In the genomic region with DNA sequence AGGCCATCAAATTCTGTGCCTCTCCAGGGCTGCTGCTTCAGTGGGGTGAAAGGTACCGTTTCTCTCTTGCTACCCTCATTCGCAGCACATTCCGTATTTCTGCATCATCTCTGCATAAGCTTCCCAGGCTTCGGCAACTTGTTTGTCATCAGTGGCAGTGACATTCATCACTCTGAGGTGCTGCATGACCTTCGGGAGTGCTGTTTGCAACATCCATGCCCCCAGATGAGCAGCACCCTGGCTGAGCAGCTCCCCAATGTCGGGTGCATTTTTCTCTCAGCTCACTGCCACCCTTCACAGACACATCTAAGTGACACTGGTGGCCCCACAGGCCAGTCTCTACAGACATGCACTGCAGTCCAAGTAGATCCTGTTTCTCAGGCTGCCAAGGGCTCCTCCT, we compare ENCODE assay signal across 1 cellular context.
TF ChIP-seq lines count a peak whose summit lies in the region.

No MANE protein-coding gene starts in this region.

TF ChIP-seq in IMR-90, 13 proteins besides CTCF, POLR2A, EP300 and RAD21:
- TF ChIP-seq RCOR1 (IDR thresholded peaks at IDR 0.05; ENCODE audit: insufficient replicate concordance, low read length) (no peak), FOS (IDR thresholded peaks at IDR 0.05; ENCODE audit: low read depth, low read length) (peak; percentile 13; the same call in 1 of the 2 replicates), CEBPB (IDR thresholded peaks at IDR 0.05; ENCODE audit: low read depth, low read length) (peak; percentile 73)
